In the genomic region with DNA sequence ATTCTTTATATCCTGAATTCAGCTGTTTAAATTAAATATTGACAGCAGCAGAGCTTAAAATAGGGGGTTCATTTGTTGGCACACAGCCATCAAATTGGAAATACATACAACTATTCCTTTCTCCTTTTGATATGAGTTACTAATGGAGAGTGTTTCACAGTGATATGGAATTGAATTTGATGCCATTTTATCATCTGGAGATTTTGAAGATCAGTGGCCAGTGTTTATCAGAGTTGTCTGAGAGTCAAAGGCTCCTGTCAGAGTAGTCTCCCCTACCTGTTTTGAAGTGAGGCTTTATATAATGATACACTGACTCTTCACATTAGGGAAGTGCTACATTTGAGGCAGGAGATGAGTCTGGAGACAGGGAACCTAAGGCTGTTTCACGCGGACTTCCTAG, we compare ENCODE assay signal across 34 cellular contexts.
"Had no signal": no experiment of that assay in that cellular context is flagged by ENCODE, and none has a peak within 500 bp of the region (broad histone marks: within the 10 kb centered on the region; RNA-seq: fewer than 3 reads in every experiment).

No MANE protein-coding gene starts in this region.

- H3K9me3 ChIP-seq: MG63 had no signal

- H3K27me3 ChIP-seq: MG63 had no signal

- H3K36me3 ChIP-seq: MG63 had no signal

- H3K9ac ChIP-seq: KMS-11 had no signal

- H3K4me3 ChIP-seq: MG63 had no signal

- H3K27ac ChIP-seq: KMS-11 had no signal

- DNase-seq: Karpas-422, Kasumi-1, MG63, MM.1S, MV-4-11, NCI-H1048, NCI-H1092, NCI-H1092 treated with DMSO at 0.1 percent for 48 hours, NCI-H1105, NCI-H1105 treated with DMSO at 0.1 percent for 48 hours, NCI-H1417, NCI-H1417 treated with DMSO at 0.1 percent for 48 hours, NCI-H1436, NCI-H1436 treated with DMSO at 0.1 percent for 48 hours, NCI-H146, NCI-H1694, NCI-H1694 treated with DMSO at 0.1 percent for 48 hours, NCI-H187, NCI-H187 treated with DMSO at 0.1 percent for 48 hours, NCI-H1930, NCI-H2029, NCI-H2029 treated with DMSO at 0.1 percent for 48 hours, NCI-H2081, NCI-H2081 treated with DMSO at 0.1 percent for 48 hours, NCI-H2107, NCI-H2171, NCI-H2171 treated with DMSO at 0.1 percent for 48 hours, NCI-H2227 treated with DMSO at 0.1 percent for 48 hours, NCI-H226, NCI-H345, NCI-H446, NCI-H446 treated with DMSO at 0.1 percent for 48 hours, NCI-H510A had no signal

- H3K4me2 ChIP-seq: KMS-11 had no signal
